Comparison of ENCODE assay signal across 8 cellular contexts in the genomic region with DNA sequence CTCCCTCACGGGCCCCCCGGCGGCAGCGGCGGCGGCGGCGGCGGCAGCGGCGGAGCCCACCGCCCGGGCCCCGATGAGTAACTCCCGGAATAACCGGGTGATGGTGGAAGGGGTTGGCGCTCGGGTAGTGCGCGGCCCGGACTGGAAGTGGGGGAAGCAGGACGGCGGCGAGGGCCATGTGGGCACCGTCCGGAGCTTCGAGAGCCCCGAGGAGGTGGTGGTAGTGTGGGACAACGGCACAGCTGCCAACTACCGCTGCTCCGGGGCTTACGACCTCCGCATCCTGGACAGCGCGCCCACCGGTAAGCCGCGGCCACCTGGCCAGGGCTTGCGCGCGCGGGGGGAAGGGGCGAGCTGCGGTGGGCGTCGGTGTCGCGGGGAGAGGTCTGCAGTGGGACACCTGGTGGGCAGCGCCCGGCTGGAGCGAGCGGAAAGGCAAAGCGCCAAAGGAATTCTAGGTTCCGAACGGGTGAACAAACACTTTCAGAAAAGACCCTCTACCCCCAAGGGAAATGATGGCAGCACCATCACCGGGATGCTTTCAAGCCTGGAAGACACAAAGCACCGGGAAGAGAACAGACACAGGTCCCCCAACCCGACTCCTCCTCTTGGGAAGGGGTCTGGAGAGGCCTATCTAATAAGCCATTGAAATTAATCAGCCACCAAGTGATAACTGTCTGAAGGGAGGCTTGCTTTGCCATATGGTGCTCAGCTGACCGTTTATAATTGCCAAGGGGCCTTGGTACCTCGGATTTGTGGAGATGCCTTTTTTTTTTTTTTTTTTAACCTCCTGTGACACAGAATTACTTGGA. TPM values are rescaled to one million over a fixed set of nuclear protein-coding genes. Genes with fewer than 3 reads are reported as not detected.
DNase-seq lines count a peak whose midpoint lies in the region; ATAC-seq, FAIRE-seq and TF ChIP-seq lines count a peak whose summit lies in the region.

No MANE protein-coding gene starts in this region.

- H3K4me1 ChIP-seq in left lung = peaks cover 7 to 36% of the 10 kb centered on the region in 2 donors

- no peaks in the 10 kb centered on the region for H3K27me3 Mint-ChIP-seq in CD14-positive monocyte (ENCODE audit: low read depth in 3 of 3)

- intact Hi-C loops in CD14-positive monocyte (cut with micrococcal nuclease) = loop anchor here (2.0 to 5.0 kb wide), 4 partner anchors 37 to 139 kb away; partner anchors contain the start of genes ABHD3 (in 1 of the 2), ESCO1 (in 1 of the 2) and SNRPD1 (in 1 of the 2)
- intact Hi-C loops in left lung (cut with DNase I) = loop anchor here in 1 of 2 donors (5.0 kb wide), 1 partner anchor 39 kb away; the partner anchor contains the start of gene ABHD3

- H3K4me1 Mint-ChIP-seq in CD14-positive monocyte = peaks cover 32% of the 10 kb centered on the region

- peaks cover 2% of the 10 kb centered on the region in 2 donors for H3K36me3 Mint-ChIP-seq in CD14-positive monocyte

- peak overlapping the region in 6 of 7 donors; percentile 6 to 76 (median 54) for H3K27ac Mint-ChIP-seq in CD14-positive monocyte

- peak; percentile 46 for DNase-seq in CD14-positive monocyte (ENCODE audit: low spot score)
- DNase-seq in GM19239 (ENCODE audit: insufficient read length, low spot score) = no peak
- DNase-seq in SW480 (ENCODE audit: low spot score) = peak; percentile 21
- DNase-seq in central memory CD4-positive, alpha-beta T cell = peak; percentile 16
- DNase-seq in left lung = peak; percentile 58 to 88
- peak; percentile 18 for DNase-seq in stimulated activated CD4-positive, alpha-beta T cell treated with anti-CD3 and anti-CD28 coated beads, Interleukin-4, amount 100 ng/mL, for 48 hours (ENCODE audit: low read depth in 2 of 2)
- DNase-seq in NOMO-1 treated with DMSO at 0.1 percent for 48 hours (lab: John Stamatoyannopoulos, UW; ENCODE audit: unreplicated experiment) = no peak

- peak overlapping the region; percentile 97 to 98 for H3K27ac ChIP-seq in left lung

- FAIRE-seq in GM19239 (lab: Jason Lieb, UNC) = peak; percentile 63

- peak overlapping the region; percentile 93 to 95 for H3K4me3 ChIP-seq in left lung

- no peaks in the 10 kb centered on the region for H3K36me3 ChIP-seq in left lung

- H3K27me3 ChIP-seq in left lung = no peaks in the 10 kb centered on the region

- H3K9me3 Mint-ChIP-seq in CD14-positive monocyte = peaks cover 2 to 6% (median 5%) of the 10 kb centered on the region in 7 donors

- peak; percentile 14 for ATAC-seq in HG03442 (IDR thresholded peaks at IDR 0.05; ENCODE audit: unreplicated experiment)
- ATAC-seq in left lung = no peak

- no peaks in the 10 kb centered on the region for H3K9me3 ChIP-seq in left lung

- no peak for TF ChIP-seq CTCF in CD14-positive monocyte (IDR thresholded peaks at IDR 0.05)
- TF ChIP-seq CTCF in left lung (IDR thresholded peaks at IDR 0.05) = no peak

- peak overlapping the region; percentile 85 to 89 for H3K4me3 Mint-ChIP-seq in CD14-positive monocyte

RNA-seq across cellular contexts. Expression of gene MIB1, which starts 1.1 kb away (rescaled TPM):
- polyA plus RNA-seq in CD14-positive monocyte = 1 to 10 TPM; 7.8 to 8.5 TPM
- total RNA-seq in left lung = 10 to 100 TPM; 26.3 to 32.1 TPM

RNA-seq across cellular contexts. Expression of gene ABHD3, which starts 37.1 kb away (rescaled TPM):
- polyA plus RNA-seq in CD14-positive monocyte = 10 to 100 TPM; 24.6 to 42.0 TPM
- 10 to 100 TPM; 29.0 to 37.5 TPM for total RNA-seq in left lung

Comparison
In these comparisons a context has a peak if more than half of its experiments do, and no peak if none do; other contexts are left out.
1. DNase-seq: peak in CD14-positive monocyte (single experiment), SW480 (single experiment), central memory CD4-positive, alpha-beta T cell (single experiment), left lung (2 of 2) and stimulated activated CD4-positive, alpha-beta T cell treated with anti-CD3 and anti-CD28 coated beads, Interleukin-4, amount 100 ng/mL, for 48 hours (2 of 2); none in GM19239 (single experiment) and NOMO-1 treated with DMSO at 0.1 percent for 48 hours (single experiment).